30 cellular contexts compared by ENCODE assay signal in genomic region chr20:4247261-4247660, GRCh38. TPM values are rescaled to one million over a fixed set of nuclear protein-coding genes. Genes with fewer than 3 reads are reported as not detected.
DNase-seq lines count a peak whose midpoint lies in the region; ATAC-seq and TF ChIP-seq lines count a peak whose summit lies in the region.
"Had no signal": no experiment of that assay in that cellular context is flagged by ENCODE, and none has a peak within 500 bp of the region (broad histone marks: within the 10 kb centered on the region; RNA-seq: fewer than 3 reads in every experiment).

No MANE protein-coding gene starts in this region.

- H3K36me3 Mint-ChIP-seq in activated CD4-positive, alpha-beta T cell treated with anti-CD3 and anti-CD28 coated beads, Interleukin-2, amount 10 ng/mL, durations not matched to agents 24 days and 14 days (ENCODE audit: low read depth) = no peaks in the 10 kb centered on the region
- no peaks in the 10 kb centered on the region for H3K36me3 Mint-ChIP-seq in activated CD4-positive, alpha-beta T cell treated with anti-CD3 and anti-CD28 coated beads, Interleukin-2, amount 10 ng/mL, durations not matched to agents 7 days and 5 days (ENCODE audit: low read depth)
- H3K36me3 Mint-ChIP-seq in chondrocyte (ENCODE audit: low read depth) (peaks cover 2% of the 10 kb centered on the region), neural crest cell (ENCODE audit: low read depth) (no peaks in the 10 kb centered on the region), T-helper 17 cell (ENCODE audit: low read depth) (peaks cover 9% of the 10 kb centered on the region)
- H3K36me3 Mint-ChIP-seq: activated naive CD4-positive, alpha-beta T cell treated with anti-CD3 and anti-CD28 coated beads, Interleukin-2, amount 10 ng/mL, durations not matched to agents 7 days and 5 days; CD4-positive, alpha-beta memory T cell had no signal

- CTCF ChIA-PET in activated CD4-positive, alpha-beta T cell treated with anti-CD3 and anti-CD28 coated beads, Interleukin-2, amount 10 ng/mL, durations not matched to agents 7 days and 5 days (lab: Charles Lee) = no interaction called here

- H3K27ac Mint-ChIP-seq in activated CD4-positive, alpha-beta T cell treated with anti-CD3 and anti-CD28 coated beads, Interleukin-2, amount 10 ng/mL, durations not matched to agents 24 days and 14 days = no peak overlapping the region
- no peak overlapping the region for H3K27ac Mint-ChIP-seq in activated CD4-positive, alpha-beta T cell treated with anti-CD3 and anti-CD28 coated beads, Interleukin-2, amount 10 ng/mL, durations not matched to agents 7 days and 5 days
- H3K27ac Mint-ChIP-seq in chondrocyte (ENCODE audit: unreplicated experiment) (no peak overlapping the region), neural crest cell (ENCODE audit: unreplicated experiment) (no peak overlapping the region), T-helper 17 cell (no peak overlapping the region)
- H3K27ac Mint-ChIP-seq: activated naive CD4-positive, alpha-beta T cell treated with anti-CD3 and anti-CD28 coated beads, Interleukin-2, amount 10 ng/mL, durations not matched to agents 7 days and 5 days; activated T-helper 1 cell treated with anti-CD3 and anti-CD28 coated beads, Interleukin-12 subunit alpha, Interleukin-12 subunit beta, Interleukin-2, Interleukin-4 antibody, amounts not matched to agents 30 ng/mL and 10 ng/mL and 1 ng/mL, durations not matched to agents 14 hours and 24 hours and 36 hours; CD4-positive, alpha-beta memory T cell had no signal

- H3K27me3 ChIP-seq in psoas muscle (ENCODE audit: insufficient read depth in 3 of 3, low read length in 2 of 3) = peaks cover 0 to 78% (median 23%) of the 10 kb centered on the region in 3 donors

- intact Hi-C loops in activated CD4-positive, alpha-beta T cell treated with anti-CD3 and anti-CD28 coated beads, Interleukin-2, amount 10 ng/mL, durations not matched to agents 24 days and 14 days (cut with micrococcal nuclease) = no loop called here
- intact Hi-C loops in psoas muscle (cut with DNase I) = no loop called here

- H3K27ac ChIP-seq in psoas muscle = no peak overlapping the region
- H3K27ac ChIP-seq: brain microvascular endothelial cell, prostate gland, transverse colon had no signal

- no peak for DNase-seq in activated CD4-positive, alpha-beta T cell treated with anti-CD3 and anti-CD28 coated beads, Interleukin-2, amount 10 ng/mL, durations not matched to agents 24 days and 14 days
- no peak for DNase-seq in activated CD4-positive, alpha-beta T cell treated with anti-CD3 and anti-CD28 coated beads, Interleukin-2, amount 10 ng/mL, durations not matched to agents 7 days and 5 days
- DNase-seq in chondrocyte (ENCODE audit: low spot score) (no peak), neural crest cell (ENCODE audit: low read depth, low spot score) (no peak), T-helper 17 cell (no peak), psoas muscle (no peak), dermis blood vessel endothelial cell (no peak), NCI-H187 treated with DMSO at 0.1 percent for 48 hours (lab: John Stamatoyannopoulos, UW) (no peak)
- DNase-seq: 8988T; activated CD4-positive, alpha-beta T cell treated with anti-CD3 and anti-CD28 coated beads, Interleukin-2, amount 50 U/mL, for 4 hours; activated CD4-positive, CD25-positive, alpha-beta regulatory T cell; activated naive CD4-positive, alpha-beta T cell treated with anti-CD3 and anti-CD28 coated beads, Interleukin-2, amount 10 ng/mL, durations not matched to agents 7 days and 5 days; adrenal gland; brain microvascular endothelial cell; CD4-positive, alpha-beta memory T cell; hippocampal formation; left colon; NCI-H1092; NCI-H1694 treated with DMSO at 0.1 percent for 48 hours; NCI-H510A; stimulated activated CD4-positive, alpha-beta T cell treated with anti-CD3 and anti-CD28 coated beads, Interleukin-12 subunit alpha, Interleukin-12 subunit beta, amount 100 ng/mL, for 4 hours; stimulated activated CD4-positive, alpha-beta T cell treated with anti-CD3 and anti-CD28 coated beads, Interleukin-2, amount 100 ng/mL, for 48 hours; transverse colon had no signal

- H3K36me3 ChIP-seq in psoas muscle (ENCODE audit: insufficient read depth in 1 of 2, low read depth in 1 of 2) = no peaks in the 10 kb centered on the region
- H3K36me3 ChIP-seq: adrenal gland, brain microvascular endothelial cell, prostate gland, transverse colon had no signal

- H3K4me3 Mint-ChIP-seq in activated CD4-positive, alpha-beta T cell treated with anti-CD3 and anti-CD28 coated beads, Interleukin-2, amount 10 ng/mL, durations not matched to agents 24 days and 14 days = peak overlapping the region; percentile 39
- H3K4me3 Mint-ChIP-seq in activated CD4-positive, alpha-beta T cell treated with anti-CD3 and anti-CD28 coated beads, Interleukin-2, amount 10 ng/mL, durations not matched to agents 7 days and 5 days = no peak overlapping the region
- H3K4me3 Mint-ChIP-seq in chondrocyte (ENCODE audit: unreplicated experiment) (peak overlapping the region; percentile 50), neural crest cell (peak overlapping the region; percentile 78), T-helper 17 cell (no peak overlapping the region)
- H3K4me3 Mint-ChIP-seq: activated naive CD4-positive, alpha-beta T cell treated with anti-CD3 and anti-CD28 coated beads, Interleukin-2, amount 10 ng/mL, durations not matched to agents 7 days and 5 days; activated T-helper 1 cell treated with anti-CD3 and anti-CD28 coated beads, Interleukin-12 subunit alpha, Interleukin-12 subunit beta, Interleukin-2, Interleukin-4 antibody, amounts not matched to agents 30 ng/mL and 10 ng/mL and 1 ng/mL, durations not matched to agents 14 hours and 24 hours and 36 hours had no signal

- no peaks in the 10 kb centered on the region for H3K9me3 Mint-ChIP-seq in activated CD4-positive, alpha-beta T cell treated with anti-CD3 and anti-CD28 coated beads, Interleukin-2, amount 10 ng/mL, durations not matched to agents 24 days and 14 days
- H3K9me3 Mint-ChIP-seq in activated CD4-positive, alpha-beta T cell treated with anti-CD3 and anti-CD28 coated beads, Interleukin-2, amount 10 ng/mL, durations not matched to agents 7 days and 5 days = no peaks in the 10 kb centered on the region
- H3K9me3 Mint-ChIP-seq in chondrocyte (ENCODE audit: low read depth) (no peaks in the 10 kb centered on the region), neural crest cell (no peaks in the 10 kb centered on the region)
- H3K9me3 Mint-ChIP-seq: activated naive CD4-positive, alpha-beta T cell treated with anti-CD3 and anti-CD28 coated beads, Interleukin-2, amount 10 ng/mL, durations not matched to agents 7 days and 5 days; activated T-helper 1 cell treated with anti-CD3 and anti-CD28 coated beads, Interleukin-12 subunit alpha, Interleukin-12 subunit beta, Interleukin-2, Interleukin-4 antibody, amounts not matched to agents 30 ng/mL and 10 ng/mL and 1 ng/mL, durations not matched to agents 14 hours and 24 hours and 36 hours had no signal

- H3K4me1 Mint-ChIP-seq in activated CD4-positive, alpha-beta T cell treated with anti-CD3 and anti-CD28 coated beads, Interleukin-2, amount 10 ng/mL, durations not matched to agents 24 days and 14 days = peaks cover 2% of the 10 kb centered on the region
- H3K4me1 Mint-ChIP-seq in activated CD4-positive, alpha-beta T cell treated with anti-CD3 and anti-CD28 coated beads, Interleukin-2, amount 10 ng/mL, durations not matched to agents 7 days and 5 days = peaks cover 2% of the 10 kb centered on the region
- H3K4me1 Mint-ChIP-seq in chondrocyte (ENCODE audit: low read depth) = peaks cover 5% of the 10 kb centered on the region
- H3K4me1 Mint-ChIP-seq in neural crest cell = peaks cover 36% of the 10 kb centered on the region
- peaks cover 10% of the 10 kb centered on the region for H3K4me1 Mint-ChIP-seq in T-helper 17 cell
- H3K4me1 Mint-ChIP-seq: activated naive CD4-positive, alpha-beta T cell treated with anti-CD3 and anti-CD28 coated beads, Interleukin-2, amount 10 ng/mL, durations not matched to agents 7 days and 5 days had no signal

- 72 to 79% (median 77%) methylated on average over 7 of the region's 7 CpGs for WGBS in psoas muscle, 3 donors

- H3K4me1 ChIP-seq in psoas muscle = no peaks in the 10 kb centered on the region
- H3K4me1 ChIP-seq: prostate gland had no signal

- H3K9me3 ChIP-seq in T-helper 17 cell (ENCODE audit: control insufficient read depth, low read length, poor library complexity, severe bottlenecking) = no peaks in the 10 kb centered on the region
- H3K9me3 ChIP-seq in psoas muscle = no peaks in the 10 kb centered on the region
- H3K9me3 ChIP-seq: adrenal gland, prostate gland, transverse colon had no signal

- H3K4me3 ChIP-seq in psoas muscle = no peak overlapping the region
- H3K4me3 ChIP-seq: adrenal gland, GM12878, prostate gland, transverse colon had no signal

- POLR2A ChIA-PET in activated CD4-positive, alpha-beta T cell treated with anti-CD3 and anti-CD28 coated beads, Interleukin-2, amount 10 ng/mL, durations not matched to agents 7 days and 5 days (lab: Charles Lee) = no interaction called here

- TF ChIP-seq CTCF in chondrocyte (IDR thresholded peaks at IDR 0.05) (no peak), neural crest cell (conservative IDR thresholded peaks at IDR 0.05) (no peak), psoas muscle (IDR thresholded peaks at IDR 0.05) (no peak)

- ATAC-seq in T-helper 17 cell = no peak
- ATAC-seq in psoas muscle = no peak
- ATAC-seq: GM12878, left colon, sciatic nerve had no signal

- peaks cover 67% of the 10 kb centered on the region for H3K27me3 Mint-ChIP-seq in activated CD4-positive, alpha-beta T cell treated with anti-CD3 and anti-CD28 coated beads, Interleukin-2, amount 10 ng/mL, durations not matched to agents 24 days and 14 days
- H3K27me3 Mint-ChIP-seq in activated CD4-positive, alpha-beta T cell treated with anti-CD3 and anti-CD28 coated beads, Interleukin-2, amount 10 ng/mL, durations not matched to agents 7 days and 5 days = peaks cover 63% of the 10 kb centered on the region
- H3K27me3 Mint-ChIP-seq in chondrocyte (ENCODE audit: low read depth) (peaks cover 59% of the 10 kb centered on the region), neural crest cell (ENCODE audit: low read depth) (peaks cover 83% of the 10 kb centered on the region), T-helper 17 cell (peaks cover 86% of the 10 kb centered on the region)

RNA-seq across cellular contexts. Expression of gene ADRA1D, which starts 1.8 kb away (rescaled TPM):
- total RNA-seq in activated CD4-positive, alpha-beta T cell treated with anti-CD3 and anti-CD28 coated beads, Interleukin-2, amount 10 ng/mL, durations not matched to agents 24 days and 14 days = not detected in 2 replicates
- not detected for total RNA-seq in activated CD4-positive, alpha-beta T cell treated with anti-CD3 and anti-CD28 coated beads, Interleukin-2, amount 10 ng/mL, durations not matched to agents 7 days and 5 days
- total RNA-seq in chondrocyte (not detected in 3 replicates), neural crest cell (0.54 and 0.66 TPM in 2 replicates), T-helper 17 cell (not detected), psoas muscle (under 1 TPM; 0.17 to 0.57 (median 0.40) TPM), dermis blood vessel endothelial cell (not detected in 2 replicates)
- polyA plus RNA-seq in psoas muscle = under 1 TPM; 0.06 to 0.48 (median 0.23) TPM
- total RNA-seq: activated T-helper 1 cell treated with anti-CD3 and anti-CD28 coated beads, Interleukin-12 subunit alpha, Interleukin-12 subunit beta, Interleukin-2, Interleukin-4 antibody, amounts not matched to agents 30 ng/mL and 10 ng/mL and 1 ng/mL, durations not matched to agents 14 hours and 24 hours and 36 hours; CD4-positive, alpha-beta memory T cell; H4; SK-MEL-5; T-helper 1 cell treated with Interleukin-12 subunit alpha and Interleukin-12 subunit beta and Interleukin-4 antibody, amounts not matched to agents 30 ng/mL and 1 ng/mL, for 36 hours had no signal
- polyA plus RNA-seq: CD4-positive, alpha-beta memory T cell had no signal

Comparison
In these comparisons a context has a peak if more than half of its experiments do, and no peak if none do; other contexts are left out.
1. H3K4me3 Mint-ChIP-seq: peak in activated CD4-positive, alpha-beta T cell treated with anti-CD3 and anti-CD28 coated beads, Interleukin-2, amount 10 ng/mL, durations not matched to agents 24 days and 14 days (single experiment), chondrocyte (single experiment) and neural crest cell (single experiment); none in activated CD4-positive, alpha-beta T cell treated with anti-CD3 and anti-CD28 coated beads, Interleukin-2, amount 10 ng/mL, durations not matched to agents 7 days and 5 days (single experiment) and T-helper 17 cell (single experiment).